ENCODE assay signal across 12 cellular contexts in genomic region chr13:111622051-111622531, GRCh38.
DNase-seq lines count a peak whose midpoint lies in the region; ATAC-seq and TF ChIP-seq lines count a peak whose summit lies in the region.
"Had no signal": no experiment of that assay in that cellular context is flagged by ENCODE, and none has a peak within 500 bp of the region (broad histone marks: within the 10 kb centered on the region; RNA-seq: fewer than 3 reads in every experiment).

No MANE protein-coding gene starts in this region.

- H3K27ac Mint-ChIP-seq in osteocyte (ENCODE audit: unreplicated experiment), result no peak overlapping the region
- H3K27ac Mint-ChIP-seq in activated CD4-positive, alpha-beta T cell treated with anti-CD3 and anti-CD28 coated beads, Interleukin-2, amount 10 ng/mL, durations not matched to agents 7 days and 5 days, result no peak overlapping the region
- H3K27ac Mint-ChIP-seq: B cell; CD4-positive, alpha-beta memory T cell had no signal

- peaks cover 16% of the 10 kb centered on the region for H3K27me3 ChIP-seq in BLaER1
- H3K27me3 ChIP-seq in H7 (ENCODE audit: control insufficient read depth, insufficient read depth, low read length), result no peaks in the 10 kb centered on the region

- peaks cover 74% of the 10 kb centered on the region for H3K4me1 ChIP-seq in BLaER1

- ATAC-seq in GM21515 (IDR thresholded peaks at IDR 0.05; ENCODE audit: unreplicated experiment), result no peak

- DNase-seq in H7 (peak; percentile 52), islet precursor cell (peak; percentile 50), osteocyte (ENCODE audit: extremely low spot score, unreplicated experiment) (peak; percentile 78), DMS153 (lab: John Stamatoyannopoulos, UW) (no peak)
- DNase-seq in activated CD4-positive, alpha-beta T cell treated with anti-CD3 and anti-CD28 coated beads, Interleukin-2, amount 10 ng/mL, durations not matched to agents 7 days and 5 days, result no peak
- DNase-seq: CD4-positive, alpha-beta memory T cell; GF-D8; IMR-90 had no signal

- no peaks in the 10 kb centered on the region for H3K27me3 Mint-ChIP-seq in osteocyte (ENCODE audit: unreplicated experiment)
- peaks cover 2% of the 10 kb centered on the region for H3K27me3 Mint-ChIP-seq in activated CD4-positive, alpha-beta T cell treated with anti-CD3 and anti-CD28 coated beads, Interleukin-2, amount 10 ng/mL, durations not matched to agents 7 days and 5 days
- H3K27me3 Mint-ChIP-seq: B cell had no signal

- H3K9ac ChIP-seq in BLaER1, result no peak overlapping the region

- TF ChIP-seq CTCF in osteocyte (IDR thresholded peaks at IDR 0.05), result no peak

- peak overlapping the region; percentile 1; the same call in 1 of the 2 replicates for H3K4me2 ChIP-seq in BLaER1

- H3K36me3 ChIP-seq in BLaER1 (no peaks in the 10 kb centered on the region), H7 (replicated peaks; ENCODE audit: control insufficient read depth, insufficient read depth, low read length) (no peaks in the 10 kb centered on the region)

- H3K27ac ChIP-seq in BLaER1, result no peak overlapping the region
- H3K27ac ChIP-seq: C4-2B had no signal

- CTCF ChIA-PET in activated CD4-positive, alpha-beta T cell treated with anti-CD3 and anti-CD28 coated beads, Interleukin-2, amount 10 ng/mL, durations not matched to agents 7 days and 5 days (lab: Charles Lee), result no interaction called here

- no peaks in the 10 kb centered on the region for H3K36me3 Mint-ChIP-seq in osteocyte (ENCODE audit: unreplicated experiment)
- H3K36me3 Mint-ChIP-seq in activated CD4-positive, alpha-beta T cell treated with anti-CD3 and anti-CD28 coated beads, Interleukin-2, amount 10 ng/mL, durations not matched to agents 7 days and 5 days (ENCODE audit: low read depth), result no peaks in the 10 kb centered on the region
- H3K36me3 Mint-ChIP-seq: CD4-positive, alpha-beta memory T cell had no signal

- no peaks in the 10 kb centered on the region for H3K9me3 Mint-ChIP-seq in osteocyte (ENCODE audit: unreplicated experiment)
- H3K9me3 Mint-ChIP-seq in activated CD4-positive, alpha-beta T cell treated with anti-CD3 and anti-CD28 coated beads, Interleukin-2, amount 10 ng/mL, durations not matched to agents 7 days and 5 days, result no peaks in the 10 kb centered on the region
- H3K9me3 Mint-ChIP-seq: CD4-positive, alpha-beta memory T cell had no signal

- no peaks in the 10 kb centered on the region for H3K4me1 Mint-ChIP-seq in osteocyte (ENCODE audit: unreplicated experiment)
- no peaks in the 10 kb centered on the region for H3K4me1 Mint-ChIP-seq in activated CD4-positive, alpha-beta T cell treated with anti-CD3 and anti-CD28 coated beads, Interleukin-2, amount 10 ng/mL, durations not matched to agents 7 days and 5 days
- H3K4me1 Mint-ChIP-seq: B cell; CD4-positive, alpha-beta memory T cell had no signal

- H4K20me1 ChIP-seq in BLaER1, result no peaks in the 10 kb centered on the region

- H3K4me3 ChIP-seq in BLaER1, result no peak overlapping the region
- no peak overlapping the region for H3K4me3 ChIP-seq in H7 (ENCODE audit: insufficient read depth, low read depth, low read length)

- no peak overlapping the region for H3K4me3 Mint-ChIP-seq in osteocyte (ENCODE audit: unreplicated experiment)
- no peak overlapping the region for H3K4me3 Mint-ChIP-seq in activated CD4-positive, alpha-beta T cell treated with anti-CD3 and anti-CD28 coated beads, Interleukin-2, amount 10 ng/mL, durations not matched to agents 7 days and 5 days
- H3K4me3 Mint-ChIP-seq: B cell; CD4-positive, alpha-beta memory T cell had no signal

- POLR2A ChIA-PET in activated CD4-positive, alpha-beta T cell treated with anti-CD3 and anti-CD28 coated beads, Interleukin-2, amount 10 ng/mL, durations not matched to agents 7 days and 5 days (lab: Charles Lee), result no interaction called here

- H3K9me3 ChIP-seq in BLaER1, result no peaks in the 10 kb centered on the region

Comparison
In these comparisons a context has a peak if more than half of its experiments do, and no peak if none do; other contexts are left out.
1. DNase-seq: peak in H7 (single experiment), islet precursor cell (single experiment) and osteocyte (single experiment); none in activated CD4-positive, alpha-beta T cell treated with anti-CD3 and anti-CD28 coated beads, Interleukin-2, amount 10 ng/mL, durations not matched to agents 7 days and 5 days (single experiment) and DMS153 (single experiment).